ENCODE assay signal across 8 cellular contexts in the genomic region with DNA sequence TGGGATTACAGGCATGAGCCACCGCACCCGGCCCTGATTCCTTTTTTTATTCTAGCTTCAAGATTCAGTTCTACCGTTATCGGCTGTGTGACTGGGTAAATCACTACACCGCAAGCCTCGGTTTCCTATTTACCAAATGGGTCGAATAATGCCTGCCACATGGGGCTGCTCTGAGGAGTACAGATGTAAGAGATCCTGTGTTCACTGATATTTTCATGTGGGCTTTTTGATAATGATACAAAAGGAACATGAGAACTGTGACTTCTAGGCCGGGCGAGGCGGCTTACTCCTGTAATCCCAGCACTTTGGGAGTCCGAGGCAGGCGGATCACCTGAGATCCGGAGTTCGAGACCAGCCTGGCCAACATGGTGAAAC. TPM values are rescaled to one million over a fixed set of nuclear protein-coding genes. Genes with fewer than 3 reads are reported as not detected.
DNase-seq lines count a peak whose midpoint lies in the region; ATAC-seq, FAIRE-seq and TF ChIP-seq lines count a peak whose summit lies in the region.

No MANE protein-coding gene starts in this region.

- ATAC-seq in heart left ventricle (no peak), Right ventricle myocardium superior (ENCODE audit: poor library complexity) (no peak), HepG2 (no peak), GM18873 (IDR thresholded peaks at IDR 0.05; ENCODE audit: low FRiP score, unreplicated experiment) (no peak)

- H3K27ac Mint-ChIP-seq in type B pancreatic cell: peak overlapping the region; percentile 97

- BruUV-seq in HepG2 (replicated peaks; lab: Mats Ljungman, UMichigan): no TSS peak

- FAIRE-seq in HepG2 (lab: Jason Lieb, UNC) (no peak), frontal cortex (lab: Jason Lieb, UNC) (no peak)

- 81 to 91% (median 86%) methylated on average over 14 of the region's 14 CpGs for WGBS in heart left ventricle, 4 donors
- 73% methylated on average over 13 of the region's 14 CpGs for WGBS in HepG2 (ENCODE audit: low lambda C conversion rate)

- TF ChIP-seq CTCF in heart left ventricle (IDR thresholded peaks at IDR 0.05): no peak
- TF ChIP-seq CTCF in HepG2 (CRISPR knock-in tag; IDR thresholded peaks at IDR 0.05): no peak
- no peak for TF ChIP-seq CTCF in type B pancreatic cell (conservative IDR thresholded peaks at IDR 0.05)

- H3K79me2 ChIP-seq in HepG2 (ENCODE audit: insufficient read depth, low read length): peaks cover 15% of the 10 kb centered on the region

- intact Hi-C loops in heart left ventricle (cut with DNase I) (loop anchor here (1.0 to 10.0 kb wide), 14 partner anchors 26 to 116 kb away; a partner anchor contains a TSS), Right ventricle myocardium superior (cut with DNase I) (loop anchor here (5.0 kb wide), 1 partner anchor 96 kb away; no protein-coding TSS in a partner anchor), HepG2 (cut with micrococcal nuclease; ENCODE audit: unreplicated experiment) (loop anchor here (1.0 to 2.0 kb wide), 2 partner anchors 58 to 97 kb away; no protein-coding TSS in a partner anchor)

- no peak for TF ChIP-seq RAD21 in HepG2 (CRISPR knock-in tag; IDR thresholded peaks at IDR 0.05)

- H3K4me1 Mint-ChIP-seq in type B pancreatic cell (ENCODE audit: unreplicated experiment): peaks cover 20% of the 10 kb centered on the region

- no peak overlapping the region for H3K9ac ChIP-seq in HepG2 (ENCODE audit: insufficient read depth, low read depth, low read length)

- POLR2A ChIA-PET in HepG2 (lab: Yijun Ruan, JAX): interaction anchor here (1.0 to 3.8 kb wide), 5 partner anchors 26 to 98 kb away, joined by 3 to 24 read pairs (median 6); a partner anchor contains a TSS

- peaks cover 5% of the 10 kb centered on the region; the same call in 1 of the 2 replicates for H4K20me1 ChIP-seq in HepG2 (ENCODE audit: insufficient read depth, low read length)

- TF ChIP-seq POLR2A in heart left ventricle (IDR thresholded peaks at IDR 0.05) (no peak), HepG2 (IDR thresholded peaks at IDR 0.05; ENCODE audit: insufficient read depth in 1 of 2, low read depth in 2 of 2, low read length in 2 of 2) (no peak)

- H3K4me1 ChIP-seq in heart left ventricle: peaks cover 3 to 17% (median 14%) of the 10 kb centered on the region in 12 donors
- H3K4me1 ChIP-seq in HepG2 (ENCODE audit: insufficient read depth, low read length): peaks cover 43% of the 10 kb centered on the region

- in situ Hi-C loops in HepG2 (cut with HindIII; ENCODE audit: extremely low pct_ligation_motif_present, low pct_unique_long_range_greater_than_20kb): no loop called here

- peak overlapping the region; percentile 60 for H3K4me2 ChIP-seq in HepG2 (ENCODE audit: low read depth, low read length)

- no peaks in the 10 kb centered on the region for H3K27me3 ChIP-seq in heart left ventricle
- no peaks in the 10 kb centered on the region; a peak in 1 of 5 replicates for H3K27me3 ChIP-seq in HepG2 (ENCODE audit: control insufficient read depth in 1 of 2, insufficient read depth in 2 of 2, low read length in 2 of 2)

- peaks cover 23% of the 10 kb centered on the region for H3K36me3 Mint-ChIP-seq in type B pancreatic cell

- H2AFZ ChIP-seq in HepG2 (ENCODE audit: low read length): no peak overlapping the region

- peaks cover 3% of the 10 kb centered on the region for H3K27me3 Mint-ChIP-seq in type B pancreatic cell

- DNase-seq in heart left ventricle (peak in 1 of 5 donors; percentile 27), Right ventricle myocardium superior (no peak), HepG2 (ENCODE audit: low spot score) (no peak), type B pancreatic cell (ENCODE audit: extremely low spot score, unreplicated experiment) (no peak), NCI-H1694 (lab: John Stamatoyannopoulos, UW) (no peak), frontal cortex (ENCODE audit: low spot score in 2 of 2) (no peak)
- peak; percentile 59 for DNase-seq in activated CD8-positive, alpha-beta memory T cell treated with anti-CD3 and anti-CD28 coated beads, Interleukin-2, amount 50 U/mL, for 48 hours

- TF ChIP-seq EP300 in HepG2 (IDR thresholded peaks at IDR 0.05; ENCODE audit: low read depth in 2 of 2, low read length in 2 of 2): no peak
- no peak for TF ChIP-seq EP300 in HepG2 (CRISPR knock-in tag; IDR thresholded peaks at IDR 0.05; ENCODE audit: borderline replicate concordance)

- peaks cover 4% of the 10 kb centered on the region for H3K9me3 Mint-ChIP-seq in type B pancreatic cell

- CTCF ChIA-PET in HepG2 (lab: Yijun Ruan, JAX; ENCODE audit: low intra/inter-chr PET ratio, low total read pairs): no interaction called here

- peaks cover 0 to 7% (median 0%) of the 10 kb centered on the region in 12 donors for H3K9me3 ChIP-seq in heart left ventricle
- no peaks in the 10 kb centered on the region for H3K9me3 ChIP-seq in HepG2 (ENCODE audit: low read length)

- peak overlapping the region; percentile 97 for H3K4me3 Mint-ChIP-seq in type B pancreatic cell

- H3K36me3 ChIP-seq in heart left ventricle: peaks cover 0 to 35% (median 34%) of the 10 kb centered on the region in 9 donors
- H3K36me3 ChIP-seq in HepG2 (replicated peaks in 1 of 2; ENCODE audit: control insufficient read depth in 1 of 2, insufficient read depth in 2 of 2, low read length in 2 of 2): peaks cover 0 to 18% of the 10 kb centered on the region in 2 experiments; a peak in 3 of 5 replicates

- H3K4me3 ChIP-seq in heart left ventricle: peak overlapping the region; percentile 33 to 100 (median 82)
- H3K4me3 ChIP-seq in HepG2 (replicated peaks in 1 of 3; ENCODE audit: insufficient read depth in 1 of 3, low read depth in 2 of 3, low read length in 3 of 3): peak overlapping the region in 2 of 3 experiments; percentile 86 to 92; a peak in 4 of 6 replicates

- H3K27ac ChIP-seq in heart left ventricle: peak overlapping the region in 11 of 12 donors; percentile 64 to 94 (median 86)
- peak overlapping the region; percentile 66 for H3K27ac ChIP-seq in HepG2 (ENCODE audit: extremely low read length, insufficient read depth, low read length)

RNA-seq across cellular contexts. Expression of a gene that starts 0.7 kb away (rescaled TPM):
- total RNA-seq in heart left ventricle (100 to 1,000 TPM; 173 to 237 (median 212) TPM), Right ventricle myocardium superior (177 TPM), HepG2 (2016; rRNA removed; fragmentation: Illumina TruSeq; extraction: Trizol) (336 and 414 TPM in 2 replicates), type B pancreatic cell (ENCODE audit: low replicate concordance) (241 and 243 TPM in 2 replicates), frontal cortex (369 TPM)
- polyA plus RNA-seq in heart left ventricle (100 to 1,000 TPM; 345 to 367 TPM), HepG2 (2011; rRNA removed) (364 and 383 TPM in 2 replicates)
- 180 and 186 TPM in 2 replicates for total RNA-seq in HepG2 (2016; cell fraction: cytosol; rRNA removed; fragmentation: Illumina TruSeq; extraction: Trizol; ENCODE audit: low read depth)
- 337 and 459 TPM in 2 replicates for total RNA-seq in HepG2 (2016; cell fraction: insoluble cytoplasmic fraction; rRNA removed; fragmentation: Illumina TruSeq; extraction: Trizol)
- 216 and 229 TPM in 2 replicates for total RNA-seq in HepG2 (2016; cell fraction: membrane; rRNA removed; fragmentation: Illumina TruSeq; extraction: Trizol)
- 150 and 151 TPM in 2 replicates for total RNA-seq in HepG2 (2016; cell fraction: nucleus; rRNA removed; fragmentation: Illumina TruSeq; extraction: Trizol)
- polyA plus RNA-seq in HepG2 (2011; cell fraction: cytosol; rRNA removed): 449 and 490 TPM in 2 replicates
- 275 and 307 TPM in 2 replicates for polyA plus RNA-seq in HepG2 (2011; cell fraction: nucleus; rRNA removed)
- polyA plus RNA-seq in HepG2 (2012): 200 and 247 TPM in 2 replicates
- 167 and 178 TPM in 2 replicates for polyA plus RNA-seq in HepG2 (2016; cell fraction: cytosol; fragmentation: Illumina TruSeq; extraction: Trizol; ENCODE audit: low read depth)
- 392 and 404 TPM in 2 replicates for polyA plus RNA-seq in HepG2 (2016; cell fraction: insoluble cytoplasmic fraction; fragmentation: Illumina TruSeq; extraction: Trizol; ENCODE audit: low read depth)
- polyA plus RNA-seq in HepG2 (2016; cell fraction: membrane; fragmentation: Illumina TruSeq; extraction: Trizol; ENCODE audit: low read depth): 186 and 200 TPM in 2 replicates
- polyA plus RNA-seq in HepG2 (2016; cell fraction: nucleus; fragmentation: Illumina TruSeq; extraction: Trizol; ENCODE audit: insufficient read depth, low read depth): 265 and 270 TPM in 2 replicates
- polyA minus RNA-seq in HepG2 (2011; rRNA and poly(A)+ RNA removed; ENCODE audit: low replicate concordance): 277 and 543 TPM in 2 replicates
- polyA minus RNA-seq in HepG2 (2011; cell fraction: cytosol; rRNA and poly(A)+ RNA removed): 101 and 117 TPM in 2 replicates
- 64.9 and 71.7 TPM in 2 replicates for polyA minus RNA-seq in HepG2 (2011; cell fraction: nucleus; rRNA and poly(A)+ RNA removed)

RNA-seq across cellular contexts. Expression of a gene that starts 26.2 kb away (rescaled TPM):
- total RNA-seq in heart left ventricle (10 to 100 TPM; 27.6 to 97.8 (median 48.7) TPM), Right ventricle myocardium superior (119 TPM), HepG2 (2016; rRNA removed; fragmentation: Illumina TruSeq; extraction: Trizol) (29.0 and 30.2 TPM in 2 replicates), type B pancreatic cell (ENCODE audit: low replicate concordance) (20.5 and 39.2 TPM in 2 replicates), frontal cortex (6.5 TPM)
- polyA plus RNA-seq in heart left ventricle (10 to 100 TPM; 14.3 to 37.9 TPM), HepG2 (2011; rRNA removed) (27.8 and 29.3 TPM in 2 replicates)
- 6.3 and 6.7 TPM in 2 replicates for total RNA-seq in HepG2 (2016; cell fraction: cytosol; rRNA removed; fragmentation: Illumina TruSeq; extraction: Trizol; ENCODE audit: low read depth)
- total RNA-seq in HepG2 (2016; cell fraction: insoluble cytoplasmic fraction; rRNA removed; fragmentation: Illumina TruSeq; extraction: Trizol): 27.8 and 30.0 TPM in 2 replicates
- total RNA-seq in HepG2 (2016; cell fraction: membrane; rRNA removed; fragmentation: Illumina TruSeq; extraction: Trizol): 9.8 and 12.1 TPM in 2 replicates
- 18.8 and 23.3 TPM in 2 replicates for total RNA-seq in HepG2 (2016; cell fraction: nucleus; rRNA removed; fragmentation: Illumina TruSeq; extraction: Trizol)
- polyA plus RNA-seq in HepG2 (2011; cell fraction: cytosol; rRNA removed): 21.3 and 26.7 TPM in 2 replicates
- polyA plus RNA-seq in HepG2 (2011; cell fraction: nucleus; rRNA removed): 89.4 and 101 TPM in 2 replicates
- polyA plus RNA-seq in HepG2 (2012): 13.2 and 18.5 TPM in 2 replicates
- 6.6 and 7.1 TPM in 2 replicates for polyA plus RNA-seq in HepG2 (2016; cell fraction: cytosol; fragmentation: Illumina TruSeq; extraction: Trizol; ENCODE audit: low read depth)
- 32.9 and 33.5 TPM in 2 replicates for polyA plus RNA-seq in HepG2 (2016; cell fraction: insoluble cytoplasmic fraction; fragmentation: Illumina TruSeq; extraction: Trizol; ENCODE audit: low read depth)
- polyA plus RNA-seq in HepG2 (2016; cell fraction: membrane; fragmentation: Illumina TruSeq; extraction: Trizol; ENCODE audit: low read depth): 9.9 and 10.0 TPM in 2 replicates
- 46.6 and 51.9 TPM in 2 replicates for polyA plus RNA-seq in HepG2 (2016; cell fraction: nucleus; fragmentation: Illumina TruSeq; extraction: Trizol; ENCODE audit: insufficient read depth, low read depth)
- polyA minus RNA-seq in HepG2 (2011; rRNA and poly(A)+ RNA removed; ENCODE audit: low replicate concordance): 34.1 and 67.3 TPM in 2 replicates
- polyA minus RNA-seq in HepG2 (2011; cell fraction: cytosol; rRNA and poly(A)+ RNA removed): 11.9 and 16.5 TPM in 2 replicates
- polyA minus RNA-seq in HepG2 (2011; cell fraction: nucleus; rRNA and poly(A)+ RNA removed): 13.3 and 13.8 TPM in 2 replicates

RNA-seq across cellular contexts. Expression of a gene that starts 51.6 kb away (rescaled TPM):
- total RNA-seq in heart left ventricle: 10 to 100 TPM; 14.0 to 49.3 (median 22.1) TPM
- polyA plus RNA-seq in heart left ventricle: 10 to 100 TPM; 10.8 to 11.3 TPM
- 16.3 TPM for total RNA-seq in Right ventricle myocardium superior
- total RNA-seq in HepG2 (2016; rRNA removed; fragmentation: Illumina TruSeq; extraction: Trizol): 32.0 and 36.2 TPM in 2 replicates
- 4.1 and 4.4 TPM in 2 replicates for total RNA-seq in HepG2 (2016; cell fraction: cytosol; rRNA removed; fragmentation: Illumina TruSeq; extraction: Trizol; ENCODE audit: low read depth)
- 37.2 and 39.7 TPM in 2 replicates for total RNA-seq in HepG2 (2016; cell fraction: insoluble cytoplasmic fraction; rRNA removed; fragmentation: Illumina TruSeq; extraction: Trizol)
- 15.6 and 17.0 TPM in 2 replicates for total RNA-seq in HepG2 (2016; cell fraction: membrane; rRNA removed; fragmentation: Illumina TruSeq; extraction: Trizol)
- 44.6 and 44.7 TPM in 2 replicates for total RNA-seq in HepG2 (2016; cell fraction: nucleus; rRNA removed; fragmentation: Illumina TruSeq; extraction: Trizol)
- 17.9 and 20.3 TPM in 2 replicates for polyA plus RNA-seq in HepG2 (2011; rRNA removed)
- 7.9 and 8.2 TPM in 2 replicates for polyA plus RNA-seq in HepG2 (2011; cell fraction: cytosol; rRNA removed)
- polyA plus RNA-seq in HepG2 (2011; cell fraction: nucleus; rRNA removed): 43.2 and 45.6 TPM in 2 replicates
- polyA plus RNA-seq in HepG2 (2012): 11.7 and 16.5 TPM in 2 replicates
- 2.7 and 2.8 TPM in 2 replicates for polyA plus RNA-seq in HepG2 (2016; cell fraction: cytosol; fragmentation: Illumina TruSeq; extraction: Trizol; ENCODE audit: low read depth)
- polyA plus RNA-seq in HepG2 (2016; cell fraction: insoluble cytoplasmic fraction; fragmentation: Illumina TruSeq; extraction: Trizol; ENCODE audit: low read depth): 27.2 and 30.5 TPM in 2 replicates
- polyA plus RNA-seq in HepG2 (2016; cell fraction: membrane; fragmentation: Illumina TruSeq; extraction: Trizol; ENCODE audit: low read depth): 8.9 and 10.1 TPM in 2 replicates
- polyA plus RNA-seq in HepG2 (2016; cell fraction: nucleus; fragmentation: Illumina TruSeq; extraction: Trizol; ENCODE audit: insufficient read depth, low read depth): 62.2 and 65.3 TPM in 2 replicates
- polyA minus RNA-seq in HepG2 (2011; rRNA and poly(A)+ RNA removed; ENCODE audit: low replicate concordance): 33.0 and 287 TPM in 2 replicates
- polyA minus RNA-seq in HepG2 (2011; cell fraction: cytosol; rRNA and poly(A)+ RNA removed): 7.7 and 9.6 TPM in 2 replicates
- 15.8 and 22.1 TPM in 2 replicates for polyA minus RNA-seq in HepG2 (2011; cell fraction: nucleus; rRNA and poly(A)+ RNA removed)
- total RNA-seq in type B pancreatic cell (ENCODE audit: low replicate concordance): 27.3 and 66.5 TPM in 2 replicates
- total RNA-seq in frontal cortex: 14.3 TPM
